8 cellular contexts compared by ENCODE assay signal in the genomic region with DNA sequence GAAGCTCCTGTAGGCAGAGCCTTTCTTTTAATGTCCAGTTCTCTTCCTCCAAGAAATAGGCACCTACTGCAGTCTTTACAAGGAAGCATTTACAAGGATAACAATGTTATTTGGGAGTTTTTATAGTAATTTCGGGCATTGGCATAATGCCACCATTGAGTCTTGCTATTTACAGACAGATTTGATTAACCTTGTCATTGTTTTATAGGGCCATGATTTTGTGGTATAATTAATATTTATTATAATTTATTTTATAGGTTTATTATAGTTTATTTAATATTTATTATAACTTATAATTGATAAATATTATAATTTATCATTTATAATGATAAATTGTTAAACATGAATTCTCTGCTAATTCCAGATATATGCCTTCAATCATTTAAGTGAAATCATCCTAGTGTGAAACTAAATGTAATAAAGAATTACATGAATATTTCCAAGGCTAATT. TPM values are rescaled to one million over a fixed set of nuclear protein-coding genes. Genes with fewer than 3 reads are reported as not detected.
DNase-seq lines count a peak whose midpoint lies in the region; FAIRE-seq and TF ChIP-seq lines count a peak whose summit lies in the region.

No MANE protein-coding gene starts in this region.

- H3K9me3 ChIP-seq in MM.1S (replicated peaks; ENCODE audit: insufficient read depth, low read length): no peaks in the 10 kb centered on the region
- no peaks in the 10 kb centered on the region for H3K9me3 ChIP-seq in H1 (ENCODE audit: insufficient read depth in 2 of 2, low read depth in 1 of 2, low read length in 1 of 2)
- no peaks in the 10 kb centered on the region for H3K9me3 ChIP-seq in parathyroid adenoma (ENCODE audit: control insufficient read depth, low read length)

- FAIRE-seq in H1 (lab: Jason Lieb, UNC): no peak

- H3K27ac ChIP-seq in MM.1S (ENCODE audit: low read length) (peak overlapping the region; percentile 81; the same call in 1 of the 2 replicates), H1 (ENCODE audit: low read depth, low read length) (no peak overlapping the region), parathyroid adenoma (peak overlapping the region; percentile 86)

- peak overlapping the region; percentile 25; the same call in 1 of the 2 replicates for H3K9ac ChIP-seq in MM.1S (ENCODE audit: low read length)
- H3K9ac ChIP-seq in H1 (replicated peaks in 1 of 4; ENCODE audit: extremely low read depth in 1 of 4, low read depth in 3 of 4, low read length in 3 of 4): peak overlapping the region in 1 of 4 experiments; percentile 42; a peak in 2 of 7 replicates
- H3K9ac ChIP-seq in parathyroid adenoma: no peak overlapping the region

- H4K8ac ChIP-seq in H1 (ENCODE audit: extremely low read depth, insufficient read depth, low read length): no peak overlapping the region

- no peak for DNase-seq in GM06990 (ENCODE audit: extremely low read depth, insufficient read length)
- no peak for DNase-seq in MM.1S
- DNase-seq in H1 (ENCODE audit: low read depth in 1 of 2, low spot score in 2 of 2): no peak
- no peak for DNase-seq in H4 (ENCODE audit: low spot score)
- DNase-seq in NCI-H526 (lab: John Stamatoyannopoulos, UW): no peak
- DNase-seq in stimulated activated CD4-positive, alpha-beta T cell treated with anti-CD3 and anti-CD28 coated beads, Interleukin-4, amount 100 ng/mL, for 1 hour: no peak
- no peak for DNase-seq in nucleus accumbens (lab: John Stamatoyannopoulos, UW)

- H3K4me3 ChIP-seq in GM06990 (replicated peaks; ENCODE audit: low read depth, low read length): peak overlapping the region; percentile 75
- peak overlapping the region; percentile 78 for H3K4me3 ChIP-seq in MM.1S (ENCODE audit: low read length)
- peak overlapping the region; percentile 41 to 88 (median 58); a peak in 7 of 8 replicates for H3K4me3 ChIP-seq in H1 (ENCODE audit: extremely low read depth in 1 of 4, insufficient read depth in 2 of 4, low read depth in 3 of 4, low read length in 4 of 4)
- H3K4me3 ChIP-seq in parathyroid adenoma (ENCODE audit: low read depth, low read length): peak overlapping the region; percentile 93

- no peak overlapping the region for H4K91ac ChIP-seq in H1 (replicated peaks; ENCODE audit: insufficient read length, low read length)

- no peaks in the 10 kb centered on the region for H3K36me3 ChIP-seq in GM06990 (ENCODE audit: control insufficient read depth, insufficient read depth, low read length)
- H3K36me3 ChIP-seq in MM.1S (replicated peaks; ENCODE audit: insufficient read depth, low read length): no peaks in the 10 kb centered on the region
- no peaks in the 10 kb centered on the region; a peak in 1 of 8 replicates for H3K36me3 ChIP-seq in H1 (ENCODE audit: control insufficient read depth in 2 of 4, insufficient read depth in 4 of 4, low read length in 3 of 4)
- H3K36me3 ChIP-seq in parathyroid adenoma (ENCODE audit: control insufficient read depth, insufficient read depth, low read length): no peaks in the 10 kb centered on the region

- no peak overlapping the region for H3K18ac ChIP-seq in H1 (ENCODE audit: extremely low read depth, low read length)

- no peaks in the 10 kb centered on the region for H3K9me2 ChIP-seq in MM.1S (replicated peaks; ENCODE audit: insufficient read depth, low read length)

- CTCF ChIA-PET in H1 (lab: Charles Lee; ENCODE audit: partially characterized antibody): no interaction called here

- H3K4ac ChIP-seq in H1 (replicated peaks; ENCODE audit: insufficient read length, low read depth, low read length): no peak overlapping the region

- H2BK120ac ChIP-seq in H1 (replicated peaks; ENCODE audit: low read depth, low read length): no peak overlapping the region

- peak overlapping the region; percentile 80 for H2AFZ ChIP-seq in MM.1S (ENCODE audit: low read length)
- H2AFZ ChIP-seq in H1 (ENCODE audit: low read length): peak overlapping the region; percentile 97; the same call in 1 of the 2 replicates
- peak overlapping the region; percentile 91 for H2AFZ ChIP-seq in parathyroid adenoma

- TF ChIP-seq RAD21 in H1 (IDR thresholded peaks at IDR 0.05 in 1 of 2, conservative IDR thresholded peaks at IDR 0.05 in 1 of 2; ENCODE audit: low read depth in 2 of 2, low read length in 2 of 2): no peak

- peaks cover 42% of the 10 kb centered on the region for H3K79me2 ChIP-seq in MM.1S (ENCODE audit: low read length)
- peaks cover 0 to 39% of the 10 kb centered on the region in 2 experiments; a peak in 2 of 4 replicates for H3K79me2 ChIP-seq in H1 (ENCODE audit: control insufficient read depth in 1 of 2, insufficient read depth in 2 of 2, low read length in 2 of 2)
- H3K79me2 ChIP-seq in parathyroid adenoma: no peaks in the 10 kb centered on the region

- H3K4me1 ChIP-seq in MM.1S (ENCODE audit: low read length) (peaks cover 6% of the 10 kb centered on the region), H1 (replicated peaks in 1 of 4; ENCODE audit: control insufficient read depth in 3 of 4, insufficient read depth in 4 of 4, low read length in 3 of 4) (no peaks in the 10 kb centered on the region), parathyroid adenoma (peaks cover 5% of the 10 kb centered on the region)

- H2AK5ac ChIP-seq in H1 (ENCODE audit: low read depth, low read length): no peak overlapping the region

- H3K4me2 ChIP-seq in MM.1S (ENCODE audit: low read depth, low read length): peak overlapping the region; percentile 65
- peak overlapping the region; percentile 66 to 79 for H3K4me2 ChIP-seq in H1 (ENCODE audit: insufficient read depth in 1 of 2, low read depth in 2 of 2, low read length in 2 of 2)
- H3K4me2 ChIP-seq in parathyroid adenoma (ENCODE audit: low read length): peak overlapping the region; percentile 95

- H2BK5ac ChIP-seq in H1 (ENCODE audit: low read depth, low read length): no peak overlapping the region

- POLR2A ChIA-PET in H1 (lab: Charles Lee; ENCODE audit: partially characterized antibody): no interaction called here

- H3K56ac ChIP-seq in H1 (replicated peaks; ENCODE audit: insufficient read length, low read depth, low read length): no peak overlapping the region

- no peaks in the 10 kb centered on the region for H3K27me3 ChIP-seq in GM06990 (replicated peaks; ENCODE audit: control insufficient read depth, insufficient read depth, low read length)
- H3K27me3 ChIP-seq in MM.1S (replicated peaks; ENCODE audit: insufficient read depth, low read length): no peaks in the 10 kb centered on the region
- H3K27me3 ChIP-seq in H1 (replicated peaks in 1 of 4; ENCODE audit: control insufficient read depth in 3 of 4, extremely low read depth in 1 of 4, insufficient read depth in 3 of 4, low read length in 3 of 4): no peaks in the 10 kb centered on the region
- no peaks in the 10 kb centered on the region for H3K27me3 ChIP-seq in parathyroid adenoma (ENCODE audit: control insufficient read depth, insufficient read depth, low read length)

- TF ChIP-seq CTCF in GM06990 (IDR thresholded peaks at IDR 0.05; ENCODE audit: insufficient read depth, low read length, poor library complexity, severe bottlenecking) (no peak), MM.1S (IDR thresholded peaks at IDR 0.05; ENCODE audit: low read length) (no peak), H1 (IDR thresholded peaks at IDR 0.05; ENCODE audit: control extremely low read depth in 1 of 3, insufficient read depth in 1 of 3, low read depth in 1 of 3, low read length in 3 of 3) (no peak), parathyroid adenoma (IDR thresholded peaks at IDR 0.05) (no peak)

- TF ChIP-seq POLR2A in H1 (IDR thresholded peaks at IDR 0.05; ENCODE audit: control extremely low read depth in 1 of 2, low read depth in 2 of 2, low read length in 2 of 2): no peak

- H2BK20ac ChIP-seq in H1 (ENCODE audit: low read length): no peak overlapping the region

- no peaks in the 10 kb centered on the region; the same call in 1 of the 2 replicates for H3K79me1 ChIP-seq in H1 (ENCODE audit: low read depth, low read length)

- no peak overlapping the region for H3K23ac ChIP-seq in H1 (ENCODE audit: insufficient read length)

- no peak overlapping the region for H2BK15ac ChIP-seq in H1 (ENCODE audit: low read length)

- H4K20me1 ChIP-seq in MM.1S (ENCODE audit: insufficient read depth, low read length) (no peaks in the 10 kb centered on the region), H1 (replicated peaks in 1 of 2; ENCODE audit: control insufficient read depth in 1 of 2, insufficient read depth in 2 of 2, low read length in 2 of 2) (peaks cover 0 to 2% of the 10 kb centered on the region in 2 experiments)

- TF ChIP-seq EP300 in H1 (IDR thresholded peaks at IDR 0.05; ENCODE audit: borderline replicate concordance in 1 of 2, low read depth in 2 of 2, low read length in 2 of 2): no peak

- no peak overlapping the region for H2BK12ac ChIP-seq in H1 (ENCODE audit: low read depth, low read length)

- no peak overlapping the region for H3K14ac ChIP-seq in H1 (ENCODE audit: insufficient read length)

- H3F3A ChIP-seq in MM.1S (ENCODE audit: insufficient read depth, low read length): peaks cover 13% of the 10 kb centered on the region

- 13% methylated on average over 1 of the region's 1 CpG; no CpG with 5 or more reads in 1 of the 2 experiments for WGBS in H1 (ENCODE audit: extremely low coverage in 1 of 2, insufficient coverage in 1 of 2, insufficient read length in 1 of 2, insufficient replicate concordance in 2 of 2, low coverage in 1 of 2, low lambda C conversion rate in 2 of 2, missing lambda C conversion rate in 1 of 2), 2 experiments

- no peaks in the 10 kb centered on the region for H3K23me2 ChIP-seq in H1 (ENCODE audit: low read depth, low read length)

- no peak overlapping the region for H4K5ac ChIP-seq in H1 (ENCODE audit: insufficient read length, low read depth, low read length)

TF ChIP-seq in H1, 55 proteins besides CTCF, POLR2A, EP300 and RAD21 (continues in another document):
- TF ChIP-seq NANOG (IDR thresholded peaks at IDR 0.05; ENCODE audit: insufficient read depth, low read depth, low read length, poor library complexity, severe bottlenecking): no peak
- TF ChIP-seq CHD2 (IDR thresholded peaks at IDR 0.05; ENCODE audit: low read length): no peak

RNA-seq across cellular contexts. Expression of gene POT1, which starts 0.6 kb away (rescaled TPM):
- 21.3 and 22.8 TPM in 2 replicates for total RNA-seq in H1 (2021; fragmentation: NEBNext Ultra II Directional; extraction: Animal tissue kit (Norgen Biotek cat#: 25700))
- polyA plus RNA-seq in H1 (2011; rRNA removed): 8.9 and 13.1 TPM in 2 replicates
- 16.1 TPM for polyA plus RNA-seq in H1 (2011; cell fraction: cytosol; rRNA removed)
- polyA plus RNA-seq in H1 (2011; cell fraction: nucleus; rRNA removed): 10.3 TPM
- polyA plus RNA-seq in H1 (2012, experiment 1 of 2): 10.1 to 22.1 TPM (median 14.3 TPM) in 4 replicates
- 0.59 TPM for polyA plus RNA-seq in H1 (2012, experiment 2 of 2)
- polyA plus RNA-seq in H1 (2013, experiment 1 of 2): 18.3 TPM
- 17.0 TPM for polyA plus RNA-seq in H1 (2013, experiment 2 of 2)
- polyA minus RNA-seq in H1 (2011; rRNA and poly(A)+ RNA removed): 62.3 and 97.8 TPM in 2 replicates
- 25.9 TPM for polyA minus RNA-seq in H1 (2011; cell fraction: cytosol; rRNA and poly(A)+ RNA removed)
- polyA minus RNA-seq in H1 (2011; cell fraction: nucleus; rRNA and poly(A)+ RNA removed): 108 TPM
- 28.0 and 30.9 TPM in 2 replicates for total RNA-seq in H4 (2014; rRNA removed; shearing (Covaris generic))
